ENCODE assay signal across 8 cellular contexts in genomic region chr2:118013724-118014491, GRCh38. TPM values are rescaled to one million over a fixed set of nuclear protein-coding genes. Genes with fewer than 3 reads are reported as not detected.
DNase-seq lines count a peak whose midpoint lies in the region; ATAC-seq, FAIRE-seq and TF ChIP-seq lines count a peak whose summit lies in the region.

Gene CCDC93, minus strand, starts transcription at chr2:118014070. Its CDS starts 75 bp downstream, at chr2:118013995.

- H3K27ac Mint-ChIP-seq in WTC11 (no peak within 1 kb of the TSS), immature natural killer cell (peak within 1 kb of the TSS; percentile 84 to 96 (median 90))

- CTCF ChIA-PET in AG04449 (lab: Yijun Ruan, JAX), result interaction anchor here (1.6 to 4.9 kb wide), 7 partner anchors 10 to 200 kb away, joined by 3 to 52 read pairs (median 9); partner anchors contain the start of gene DDX18
- CTCF ChIA-PET in WTC11 (lab: Charles Lee), result interaction anchor here (0.7 to 1.5 kb wide), 9 partner anchors 9 to 868 kb away, joined by 3 to 31 read pairs (median 5); partner anchors contain the start of gene DDX18

- DNase-seq in AG04449 (ENCODE audit: low read depth, low spot score) (no peak), NCI-H2227 treated with DMSO at 0.1 percent for 48 hours (lab: John Stamatoyannopoulos, UW) (peak; percentile 85), WTC11 (ENCODE audit: low spot score) (peak; percentile 84), bronchial epithelial cell (ENCODE audit: low read depth) (peak; percentile 76), immature natural killer cell (peak; percentile 91 to 92 (median 92)), smooth muscle cell of the brain vasculature (ENCODE audit: low read depth, low spot score) (peak; percentile 43)

- H3K4me3 ChIP-seq in AG04449 (ENCODE audit: low read depth, low read length), result peak within 1 kb of the TSS; percentile 96
- peak within 1 kb of the TSS; percentile 97 for H3K4me3 ChIP-seq in bronchial epithelial cell (ENCODE audit: low read depth, low read length)

- peaks cover 47% of the 10 kb centered on the region for H3K27me3 Mint-ChIP-seq in WTC11 (ENCODE audit: low read depth)
- H3K27me3 Mint-ChIP-seq in immature natural killer cell (ENCODE audit: low read depth in 3 of 3), result peaks cover 10 to 19% (median 19%) of the 10 kb centered on the region in 3 donors

- no peaks in the 10 kb centered on the region for H3K36me3 Mint-ChIP-seq in WTC11
- H3K36me3 Mint-ChIP-seq in immature natural killer cell, result no peaks in the 10 kb centered on the region

- H3K4me1 Mint-ChIP-seq in WTC11, result peaks cover 20% of the 10 kb centered on the region
- peaks cover 34 to 43% of the 10 kb centered on the region in 2 donors for H3K4me1 Mint-ChIP-seq in immature natural killer cell

- POLR2A ChIA-PET in AG04449 (lab: Yijun Ruan, JAX) (no interaction called here), WTC11 (lab: Charles Lee) (interaction anchor here (1.4 kb wide), 1 partner anchor 11 kb away, joined by 3 read pairs; no protein-coding TSS in a partner anchor)

- H3K4me3 Mint-ChIP-seq in WTC11 (peak within 1 kb of the TSS; percentile 86), immature natural killer cell (peak within 1 kb of the TSS; percentile 90 to 95 (median 94))

- FAIRE-seq in bronchial epithelial cell (lab: Jason Lieb, UNC), result no peak

- peaks cover 2% of the 10 kb centered on the region for H3K36me3 ChIP-seq in bronchial epithelial cell (ENCODE audit: control insufficient read depth, insufficient read depth, low read length)

- H3K9me3 Mint-ChIP-seq in WTC11, result peaks cover 4% of the 10 kb centered on the region; the same call in 1 of the 2 replicates
- no peaks in the 10 kb centered on the region for H3K9me3 Mint-ChIP-seq in immature natural killer cell

- TF ChIP-seq CTCF in AG04449 (IDR thresholded peaks at IDR 0.05; ENCODE audit: insufficient read depth, low read length, missing control alignments) (no peak), WTC11 (IDR thresholded peaks at IDR 0.05) (no peak), bronchial epithelial cell (IDR thresholded peaks at IDR 0.05; ENCODE audit: insufficient read depth, low read length, severe bottlenecking) (no peak)

- no peaks in the 10 kb centered on the region for H3K27me3 ChIP-seq in bronchial epithelial cell (ENCODE audit: control insufficient read depth, insufficient read depth, low read length)

- ATAC-seq in GM18870 (IDR thresholded peaks at IDR 0.05; ENCODE audit: unreplicated experiment) (peak; percentile 75), HG03108 (IDR thresholded peaks at IDR 0.05; ENCODE audit: unreplicated experiment) (peak; percentile 87), WTC11 (peak; percentile 86)

TF ChIP-seq in WTC11, 78 proteins besides CTCF, POLR2A, EP300 and RAD21 (continues in another document):
- TF ChIP-seq MLX (CRISPR knock-in tag; IDR thresholded peaks at IDR 0.05) (no peak), ZBTB21 (CRISPR knock-in tag; IDR thresholded peaks at IDR 0.05; ENCODE audit: borderline replicate concordance) (peak; percentile 49; the same call in 1 of the 2 replicates), FOXP4 (CRISPR knock-in tag; IDR thresholded peaks at IDR 0.05) (peak; percentile 54), GTF2I (CRISPR knock-in tag; conservative IDR thresholded peaks at IDR 0.05) (no peak), ATF3 (CRISPR knock-in tag; conservative IDR thresholded peaks at IDR 0.05) (no peak), ZNF512 (CRISPR knock-in tag; IDR thresholded peaks at IDR 0.05; ENCODE audit: borderline replicate concordance) (no peak), ZNF138 (CRISPR knock-in tag; conservative IDR thresholded peaks at IDR 0.05) (no peak), E2F5 (CRISPR knock-in tag; IDR thresholded peaks at IDR 0.05) (peak; percentile 72; the same call in 1 of the 2 replicates), SP1 (CRISPR knock-in tag; conservative IDR thresholded peaks at IDR 0.05) (0 out of 2 replicates have a peak, but pooled peaks have one; percentile 5), NR2C2 (CRISPR knock-in tag; IDR thresholded peaks at IDR 0.05) (0 out of 2 replicates have a peak, but pooled peaks have one; percentile 33), NR3C1 (CRISPR knock-in tag; conservative IDR thresholded peaks at IDR 0.05; ENCODE audit: low read depth) (0 out of 2 replicates have a peak, but pooled peaks have one; percentile 48), TEAD1 (CRISPR knock-in tag; IDR thresholded peaks at IDR 0.05) (0 out of 2 replicates have a peak, but pooled peaks have one; percentile 22), CREB1 (CRISPR knock-in tag; IDR thresholded peaks at IDR 0.05) (0 out of 2 replicates have a peak, but pooled peaks have one; percentile 52), ESRRA (CRISPR knock-in tag; IDR thresholded peaks at IDR 0.05; ENCODE audit: borderline replicate concordance) (peak; percentile 46; the same call in 1 of the 2 replicates), TP53 (CRISPR knock-in tag; IDR thresholded peaks at IDR 0.05) (0 out of 2 replicates have a peak, but pooled peaks have one; percentile 37), HMGXB4 (CRISPR knock-in tag; IDR thresholded peaks at IDR 0.05) (peak; percentile 61), PREB (CRISPR knock-in tag; IDR thresholded peaks at IDR 0.05; ENCODE audit: borderline replicate concordance) (0 out of 2 replicates have a peak, but pooled peaks have one; percentile 74)

RNA-seq across cellular contexts. Expression of gene CCDC93, which starts in this region (rescaled TPM):
- total RNA-seq in WTC11 (2021), result 14.0 to 16.9 TPM (median 16.4 TPM) in 3 replicates
- 21.3 and 23.7 TPM in 2 replicates for total RNA-seq in bronchial epithelial cell
- 1 to 10 TPM; 3.0 to 7.7 (median 4.2) TPM for polyA plus RNA-seq in immature natural killer cell
